13 cellular contexts compared by ENCODE assay signal in genomic region chr1:217562229-217562878, GRCh38.
DNase-seq lines count a peak whose midpoint lies in the region; ATAC-seq lines count a peak whose summit lies in the region.
"Had no signal": no experiment of that assay in that cellular context is flagged by ENCODE, and none has a peak within 500 bp of the region (broad histone marks: within the 10 kb centered on the region; RNA-seq: fewer than 3 reads in every experiment).

No MANE protein-coding gene starts in this region.

- ATAC-seq in Right ventricle myocardium superior (ENCODE audit: poor library complexity), result no peak
- ATAC-seq in GM19324 (IDR thresholded peaks at IDR 0.05; ENCODE audit: low FRiP score, unreplicated experiment), result no peak

- no peak overlapping the region for H3K4me3 ChIP-seq in skeletal muscle cell (ENCODE audit: low read depth, low read length)

- peak; percentile 47 for DNase-seq in GM04504 (ENCODE audit: low read depth)
- peak; percentile 91 for DNase-seq in RPMI7951 (ENCODE audit: low read depth)
- peak; percentile 77 for DNase-seq in fibroblast of gingiva (ENCODE audit: low read depth)
- DNase-seq in skeletal muscle cell (ENCODE audit: low read depth), result peak; percentile 55
- DNase-seq in NCI-H2029 (lab: John Stamatoyannopoulos, UW), result no peak
- DNase-seq in Right ventricle myocardium superior, result no peak
- DNase-seq in NCI-H2107 (lab: John Stamatoyannopoulos, UW), result no peak
- DNase-seq: activated CD4-positive, alpha-beta T cell treated with anti-CD3 and anti-CD28 coated beads, Interleukin-2, amount 50 U/mL, for 48 hours; activated naive CD4-positive, alpha-beta T cell; cortex of kidney; hippocampal formation; NCI-H146 had no signal

- intact Hi-C loops in Right ventricle myocardium superior (cut with DNase I), result no loop called here

Comparison
In these comparisons a context has a peak if more than half of its experiments do, and no peak if none do; other contexts are left out.
1. DNase-seq: peak in GM04504 (single experiment), RPMI7951 (single experiment), fibroblast of gingiva (single experiment) and skeletal muscle cell (single experiment); none in NCI-H2029 (single experiment), Right ventricle myocardium superior (single experiment) and NCI-H2107 (single experiment).